Comparison of ENCODE assay signal across 1 cellular context in genomic region chr1:201502511-201502857, GRCh38.
TF ChIP-seq lines count a peak whose summit lies in the region.

No MANE protein-coding gene starts in this region.

TF ChIP-seq in endothelial cell of umbilical vein, 7 proteins besides CTCF, POLR2A, EP300 and RAD21:
- TF ChIP-seq MYC (IDR thresholded peaks at IDR 0.05; ENCODE audit: low read depth, low read length) (no peak), JUN (IDR thresholded peaks at IDR 0.05; ENCODE audit: borderline replicate concordance, insufficient read depth, insufficient read length, low read depth) (no peak), FOS (IDR thresholded peaks at IDR 0.05; ENCODE audit: borderline replicate concordance, insufficient read depth, low read length) (no peak), GATA2 (IDR thresholded peaks at IDR 0.05; ENCODE audit: insufficient read depth, insufficient read length, low read depth, low read length) (no peak), MAX (IDR thresholded peaks at IDR 0.05; ENCODE audit: insufficient read depth, insufficient read length) (no peak), EZH2 (IDR thresholded peaks at IDR 0.05; ENCODE audit: borderline replicate concordance, low read depth, low read length, severe bottlenecking) (no peak), POLR2AphosphoS5 (IDR thresholded peaks at IDR 0.05; ENCODE audit: insufficient read depth, low read depth, low read length) (no peak)
TF ChIP-seq in endothelial cell of umbilical vein: peak in this region for 0.
